Comparison of ENCODE assay signal across 8 cellular contexts in genomic region chr1:48572632-48573258, GRCh38.
DNase-seq lines count a peak whose midpoint lies in the region; ATAC-seq and TF ChIP-seq lines count a peak whose summit lies in the region.

No MANE protein-coding gene starts in this region.

- H3K27ac ChIP-seq in effector memory CD4-positive, alpha-beta T cell (ENCODE audit: insufficient read depth, low read length, poor library complexity, severe bottlenecking): no peak overlapping the region

- no peak for TF ChIP-seq POLR2A in GM18505 (IDR thresholded peaks at IDR 0.05; ENCODE audit: borderline replicate concordance, extremely low read depth, insufficient read depth, insufficient read length)

- peak; percentile 37 for DNase-seq in AG10803 (ENCODE audit: low read depth)
- DNase-seq in NCI-H510A (lab: John Stamatoyannopoulos, UW): peak; percentile 38
- DNase-seq in anterior cingulate cortex (lab: John Stamatoyannopoulos, UW): peak in 56 of 58 donors; percentile 11 to 83 (median 58)
- peak; percentile 66 to 73 for DNase-seq in hippocampal formation (lab: John Stamatoyannopoulos, UW)
- peak; percentile 24 for DNase-seq in skeletal muscle cell (ENCODE audit: low read depth)
- no peak for DNase-seq in effector memory CD4-positive, alpha-beta T cell

- H3K9me3 ChIP-seq in effector memory CD4-positive, alpha-beta T cell (ENCODE audit: control insufficient read depth, low read length): no peaks in the 10 kb centered on the region

- H3K36me3 ChIP-seq in effector memory CD4-positive, alpha-beta T cell (ENCODE audit: control insufficient read depth, insufficient read depth, low read length): no peaks in the 10 kb centered on the region

- H3K4me3 ChIP-seq in AG10803 (ENCODE audit: low read length) (no peak overlapping the region), skeletal muscle cell (ENCODE audit: low read depth, low read length) (no peak overlapping the region)
- H3K4me3 ChIP-seq in effector memory CD4-positive, alpha-beta T cell (ENCODE audit: insufficient read depth, low read depth, low read length, poor library complexity, severe bottlenecking): no peak overlapping the region

- TF ChIP-seq CTCF in AG10803 (conservative IDR thresholded peaks at IDR 0.05; ENCODE audit: low read length): peak; percentile 61

- H3K4me1 ChIP-seq in effector memory CD4-positive, alpha-beta T cell (ENCODE audit: control insufficient read depth, insufficient read depth, low read length, poor library complexity, severe bottlenecking): no peaks in the 10 kb centered on the region

- ATAC-seq in GM18505 (IDR thresholded peaks at IDR 0.05; ENCODE audit: unreplicated experiment): peak; percentile 77
- peak; percentile 74 for ATAC-seq in HG03432 (IDR thresholded peaks at IDR 0.05; ENCODE audit: unreplicated experiment)

- no peaks in the 10 kb centered on the region for H3K27me3 ChIP-seq in effector memory CD4-positive, alpha-beta T cell (replicated peaks; ENCODE audit: control insufficient read depth, insufficient read depth, low read length, poor library complexity, severe bottlenecking)

Comparison
In these comparisons a context has a peak if more than half of its experiments do, and no peak if none do; other contexts are left out.
1. DNase-seq: peak in AG10803 (single experiment), NCI-H510A (single experiment), anterior cingulate cortex (56 of 58), hippocampal formation (2 of 2) and skeletal muscle cell (single experiment); none in effector memory CD4-positive, alpha-beta T cell (0 of 3).